Comparison of ENCODE assay signal across 8 cellular contexts in genomic region chr12:103548622-103549601, GRCh38. TPM values are rescaled to one million over a fixed set of nuclear protein-coding genes. Genes with fewer than 3 reads are reported as not detected.
DNase-seq lines count a peak whose midpoint lies in the region; ATAC-seq, FAIRE-seq and TF ChIP-seq lines count a peak whose summit lies in the region.

No MANE protein-coding gene starts in this region.

- peak; percentile 88 for FAIRE-seq in H1 (lab: Jason Lieb, UNC)

- POLR2A ChIA-PET in activated CD8-positive, alpha-beta T cell treated with anti-CD3 and anti-CD28 coated beads, Interleukin-2, amount 10 ng/mL, durations not matched to agents 7 days and 5 days (lab: Charles Lee) = no interaction called here
- POLR2A ChIA-PET in H1 (lab: Charles Lee; ENCODE audit: partially characterized antibody) = no interaction called here

- no peaks in the 10 kb centered on the region for H3K23me2 ChIP-seq in H1 (ENCODE audit: low read depth, low read length)

- no peak overlapping the region for H3K9ac ChIP-seq in H1 (replicated peaks in 1 of 4; ENCODE audit: extremely low read depth in 1 of 4, low read depth in 3 of 4, low read length in 3 of 4)

- no peak overlapping the region for H4K91ac ChIP-seq in H1 (replicated peaks; ENCODE audit: insufficient read length, low read length)

- H3K9me3 ChIP-seq in H1 (ENCODE audit: insufficient read depth in 2 of 2, low read depth in 1 of 2, low read length in 1 of 2) = no peaks in the 10 kb centered on the region

- H3K27me3 Mint-ChIP-seq in activated CD8-positive, alpha-beta T cell treated with anti-CD3 and anti-CD28 coated beads, Interleukin-2, amount 10 ng/mL, durations not matched to agents 7 days and 5 days (ENCODE audit: low read depth) = peaks cover 19% of the 10 kb centered on the region

- TF ChIP-seq POLR2A in H1 (IDR thresholded peaks at IDR 0.05; ENCODE audit: control extremely low read depth in 1 of 2, low read depth in 2 of 2, low read length in 2 of 2) = no peak

- DNase-seq in AG09309 (ENCODE audit: low read depth) (peak; percentile 31), NCI-H82 treated with DMSO at 0.1 percent for 48 hours (lab: John Stamatoyannopoulos, UW; ENCODE audit: unreplicated experiment) (peak; percentile 3), H1 (ENCODE audit: low read depth in 1 of 2, low spot score in 2 of 2) (peak in 1 of 2 experiments; percentile 79), middle frontal gyrus (ENCODE audit: extremely low spot score, low spot score) (peak; percentile 66)
- peak; percentile 79 for DNase-seq in activated CD8-positive, alpha-beta T cell treated with anti-CD3 and anti-CD28 coated beads, Interleukin-2, amount 10 ng/mL, durations not matched to agents 7 days and 5 days
- peak; percentile 30 to 52 for DNase-seq in stimulated activated CD8-positive, alpha-beta memory T cell treated with anti-CD3 and anti-CD28 coated beads, Interleukin-7, amount 100 ng/mL, for 1 hour (ENCODE audit: low read depth in 2 of 2)

- H3K4me3 Mint-ChIP-seq in activated CD8-positive, alpha-beta T cell treated with anti-CD3 and anti-CD28 coated beads, Interleukin-2, amount 10 ng/mL, durations not matched to agents 7 days and 5 days = no peak overlapping the region

- H4K5ac ChIP-seq in H1 (ENCODE audit: insufficient read length, low read depth, low read length) = no peak overlapping the region

- no peaks in the 10 kb centered on the region for H3K36me3 Mint-ChIP-seq in activated CD8-positive, alpha-beta T cell treated with anti-CD3 and anti-CD28 coated beads, Interleukin-2, amount 10 ng/mL, durations not matched to agents 7 days and 5 days (ENCODE audit: low read depth)

- H3K23ac ChIP-seq in H1 (ENCODE audit: insufficient read length) = no peak overlapping the region

- H3K27ac ChIP-seq in H1 (ENCODE audit: low read depth, low read length) = no peak overlapping the region

- no peaks in the 10 kb centered on the region for H3K36me3 ChIP-seq in H1 (ENCODE audit: control insufficient read depth in 2 of 4, insufficient read depth in 4 of 4, low read length in 3 of 4)

- H2AFZ ChIP-seq in H1 (ENCODE audit: low read length) = no peak overlapping the region

- no peak for TF ChIP-seq EP300 in H1 (IDR thresholded peaks at IDR 0.05; ENCODE audit: borderline replicate concordance in 1 of 2, low read depth in 2 of 2, low read length in 2 of 2)

- no peak overlapping the region for H2AK5ac ChIP-seq in H1 (ENCODE audit: low read depth, low read length)

- H4K8ac ChIP-seq in H1 (ENCODE audit: extremely low read depth, insufficient read depth, low read length) = no peak overlapping the region

- no peak overlapping the region for H2BK5ac ChIP-seq in H1 (ENCODE audit: low read depth, low read length)

- WGBS in H1 (ENCODE audit: extremely low coverage in 1 of 2, insufficient coverage in 1 of 2, insufficient read length in 1 of 2, insufficient replicate concordance in 2 of 2, low coverage in 1 of 2, low lambda C conversion rate in 2 of 2, missing lambda C conversion rate in 1 of 2), 2 experiments = 39% methylated on average over 10 of the region's 10 CpGs; no CpG with 5 or more reads in 1 of the 2 experiments

- no peak overlapping the region for H2BK120ac ChIP-seq in H1 (replicated peaks; ENCODE audit: low read depth, low read length)

- no peak overlapping the region for H2BK15ac ChIP-seq in H1 (ENCODE audit: low read length)

- no peak overlapping the region for H2BK20ac ChIP-seq in H1 (ENCODE audit: low read length)

- no peaks in the 10 kb centered on the region for H3K4me1 Mint-ChIP-seq in activated CD8-positive, alpha-beta T cell treated with anti-CD3 and anti-CD28 coated beads, Interleukin-2, amount 10 ng/mL, durations not matched to agents 7 days and 5 days (ENCODE audit: low read depth)

- no peak overlapping the region for H3K27ac Mint-ChIP-seq in activated CD8-positive, alpha-beta T cell treated with anti-CD3 and anti-CD28 coated beads, Interleukin-2, amount 10 ng/mL, durations not matched to agents 7 days and 5 days

- no peaks in the 10 kb centered on the region for H3K79me2 ChIP-seq in H1 (ENCODE audit: control insufficient read depth in 1 of 2, insufficient read depth in 2 of 2, low read length in 2 of 2)

- no peaks in the 10 kb centered on the region for H4K20me1 ChIP-seq in H1 (replicated peaks in 1 of 2; ENCODE audit: control insufficient read depth in 1 of 2, insufficient read depth in 2 of 2, low read length in 2 of 2)

- H3K4me1 ChIP-seq in H1 (replicated peaks in 1 of 4; ENCODE audit: control insufficient read depth in 3 of 4, insufficient read depth in 4 of 4, low read length in 3 of 4) = no peaks in the 10 kb centered on the region

- H3K14ac ChIP-seq in H1 (ENCODE audit: insufficient read length) = no peak overlapping the region

- H3K4me3 ChIP-seq in AG09309 (ENCODE audit: control insufficient read depth, low read depth, low read length) = no peak overlapping the region
- no peak overlapping the region for H3K4me3 ChIP-seq in H1 (ENCODE audit: extremely low read depth in 1 of 4, insufficient read depth in 2 of 4, low read depth in 3 of 4, low read length in 4 of 4)

- H2BK12ac ChIP-seq in H1 (ENCODE audit: low read depth, low read length) = no peak overlapping the region

- no peak overlapping the region for H3K4me2 ChIP-seq in H1 (ENCODE audit: insufficient read depth in 1 of 2, low read depth in 2 of 2, low read length in 2 of 2)

- CTCF ChIA-PET in activated CD8-positive, alpha-beta T cell treated with anti-CD3 and anti-CD28 coated beads, Interleukin-2, amount 10 ng/mL, durations not matched to agents 7 days and 5 days (lab: Charles Lee) = interaction anchor here (0.6 to 5.6 kb wide), 26 partner anchors 9 to 732 kb away, joined by 3 to 79 read pairs (median 4); partner anchors contain the start of genes C12orf42 and STAB2
- CTCF ChIA-PET in H1 (lab: Charles Lee; ENCODE audit: partially characterized antibody) = interaction anchor here (0.5 to 7.0 kb wide), 79 partner anchors 8 to 1591 kb away, joined by 3 to 85 read pairs (median 4); partner anchors contain the start of gene STAB2

- no peak overlapping the region for H3K4ac ChIP-seq in H1 (replicated peaks; ENCODE audit: insufficient read length, low read depth, low read length)

- TF ChIP-seq CTCF in AG09309 (IDR thresholded peaks at IDR 0.05; ENCODE audit: control insufficient read depth, insufficient read depth, low read depth, low read length, missing control alignments) (peak; percentile 85), H1 (IDR thresholded peaks at IDR 0.05; ENCODE audit: control extremely low read depth in 1 of 3, insufficient read depth in 1 of 3, low read depth in 1 of 3, low read length in 3 of 3) (peak; percentile 49 to 85 (median 75))

- H3K18ac ChIP-seq in H1 (ENCODE audit: extremely low read depth, low read length) = no peak overlapping the region

- no peaks in the 10 kb centered on the region for H3K79me1 ChIP-seq in H1 (ENCODE audit: low read depth, low read length)

- peak; percentile 98 to 99 for TF ChIP-seq RAD21 in H1 (IDR thresholded peaks at IDR 0.05 in 1 of 2, conservative IDR thresholded peaks at IDR 0.05 in 1 of 2; ENCODE audit: low read depth in 2 of 2, low read length in 2 of 2)

- H3K9me3 Mint-ChIP-seq in activated CD8-positive, alpha-beta T cell treated with anti-CD3 and anti-CD28 coated beads, Interleukin-2, amount 10 ng/mL, durations not matched to agents 7 days and 5 days (ENCODE audit: insufficient read depth) = no peaks in the 10 kb centered on the region

- H3K27me3 ChIP-seq in H1 (replicated peaks in 1 of 4; ENCODE audit: control insufficient read depth in 3 of 4, extremely low read depth in 1 of 4, insufficient read depth in 3 of 4, low read length in 3 of 4) = peaks cover 0 to 1% (median 0%) of the 10 kb centered on the region in 4 experiments; a peak in 1 of 7 replicates

- peak; percentile 62 for ATAC-seq in GM18873 (IDR thresholded peaks at IDR 0.05; ENCODE audit: low FRiP score, unreplicated experiment)
- ATAC-seq in HG03565 (IDR thresholded peaks at IDR 0.05; ENCODE audit: unreplicated experiment) = peak; percentile 70
- ATAC-seq in activated CD8-positive, alpha-beta T cell treated with anti-CD3 and anti-CD28 coated beads, Interleukin-2, amount 10 ng/mL, durations not matched to agents 7 days and 5 days = peak; percentile 73

- H3K56ac ChIP-seq in H1 (replicated peaks; ENCODE audit: insufficient read length, low read depth, low read length) = no peak overlapping the region

TF ChIP-seq in H1, 55 proteins besides CTCF, POLR2A, EP300 and RAD21:
- TF ChIP-seq JUND (IDR thresholded peaks at IDR 0.05; ENCODE audit: low read length) (0 out of 2 replicates have a peak, but pooled peaks have one; percentile 30), BACH1 (IDR thresholded peaks at IDR 0.05; ENCODE audit: low read length) (no peak), POU5F1 (IDR thresholded peaks at IDR 0.05; ENCODE audit: low read depth, low read length) (no peak), SIN3A (conservative IDR thresholded peaks at IDR 0.05 in 1 of 2, IDR thresholded peaks at IDR 0.05 in 1 of 2; ENCODE audit: low read depth in 1 of 2, low read length in 2 of 2) (0 out of 4 replicates have a peak, but pooled peaks of 1 of the 2 experiments have one; percentile 24), TEAD4 (IDR thresholded peaks at IDR 0.05; ENCODE audit: low read depth, low read length) (peak; percentile 54; the same call in 1 of the 2 replicates)

RNA-seq across cellular contexts. Expression of gene STAB2, which starts 38.2 kb away (rescaled TPM):
- total RNA-seq in activated CD8-positive, alpha-beta T cell treated with anti-CD3 and anti-CD28 coated beads, Interleukin-2, amount 10 ng/mL, durations not matched to agents 7 days and 5 days = not detected
- total RNA-seq in H1 (2021; fragmentation: NEBNext Ultra II Directional; extraction: Animal tissue kit (Norgen Biotek cat#: 25700)) = not detected in 2 replicates
- polyA plus RNA-seq in H1 (2011; rRNA removed) = not detected in 2 replicates
- polyA plus RNA-seq in H1 (2011; cell fraction: cytosol; rRNA removed) = not detected
- polyA plus RNA-seq in H1 (2011; cell fraction: nucleus; rRNA removed) = not detected
- polyA plus RNA-seq in H1 (2012, experiment 1 of 2) = 0.19 to 0.65 TPM (median 0.38 TPM) in 4 replicates
- polyA plus RNA-seq in H1 (2012, experiment 2 of 2) = not detected
- polyA plus RNA-seq in H1 (2013, experiment 1 of 2) = not detected
- polyA plus RNA-seq in H1 (2013, experiment 2 of 2) = not detected
- not detected in 2 replicates for polyA minus RNA-seq in H1 (2011; rRNA and poly(A)+ RNA removed)
- polyA minus RNA-seq in H1 (2011; cell fraction: cytosol; rRNA and poly(A)+ RNA removed) = not detected
- polyA minus RNA-seq in H1 (2011; cell fraction: nucleus; rRNA and poly(A)+ RNA removed) = not detected

RNA-seq across cellular contexts. Expression of gene C12orf42, which starts 53.1 kb away (rescaled TPM):
- under 1 TPM; 0.84 to 0.91 TPM for total RNA-seq in activated CD8-positive, alpha-beta T cell treated with anti-CD3 and anti-CD28 coated beads, Interleukin-2, amount 10 ng/mL, durations not matched to agents 7 days and 5 days
- not detected in 2 replicates for total RNA-seq in H1 (2021; fragmentation: NEBNext Ultra II Directional; extraction: Animal tissue kit (Norgen Biotek cat#: 25700))
- 0.05 and 0.28 TPM in 2 replicates for polyA plus RNA-seq in H1 (2011; rRNA removed)
- 0.09 TPM for polyA plus RNA-seq in H1 (2011; cell fraction: cytosol; rRNA removed)
- polyA plus RNA-seq in H1 (2011; cell fraction: nucleus; rRNA removed) = 0.10 TPM
- polyA plus RNA-seq in H1 (2012, experiment 1 of 2) = not detected in 4 replicates
- not detected for polyA plus RNA-seq in H1 (2012, experiment 2 of 2)
- 0.10 TPM for polyA plus RNA-seq in H1 (2013, experiment 1 of 2)
- 0.04 TPM for polyA plus RNA-seq in H1 (2013, experiment 2 of 2)
- not detected in 2 replicates for polyA minus RNA-seq in H1 (2011; rRNA and poly(A)+ RNA removed)
- polyA minus RNA-seq in H1 (2011; cell fraction: cytosol; rRNA and poly(A)+ RNA removed) = not detected
- not detected for polyA minus RNA-seq in H1 (2011; cell fraction: nucleus; rRNA and poly(A)+ RNA removed)
